In the genomic region with DNA sequence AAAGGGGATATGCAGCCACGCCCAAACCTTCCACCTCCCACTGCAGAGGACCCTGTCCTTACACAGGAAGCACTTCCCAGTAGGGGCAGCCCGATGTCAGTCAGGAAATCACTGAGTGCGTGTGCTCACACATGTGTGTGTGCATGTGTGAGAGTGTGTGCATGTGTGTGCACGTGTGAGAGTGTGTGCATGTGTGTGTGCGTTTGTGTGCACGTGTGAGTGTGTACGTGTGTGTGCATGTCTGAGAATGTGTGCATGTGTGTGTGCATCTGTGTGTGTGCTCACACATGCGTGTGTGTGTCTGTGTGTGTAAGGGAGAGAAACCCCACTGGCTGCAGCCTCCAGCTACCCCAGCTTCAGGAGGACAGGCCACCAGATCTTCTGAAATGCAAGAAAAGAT, we compare ENCODE assay signal across 15 cellular contexts.
DNase-seq lines count a peak whose midpoint lies in the region; ATAC-seq, FAIRE-seq and TF ChIP-seq lines count a peak whose summit lies in the region.
"Had no signal": no experiment of that assay in that cellular context is flagged by ENCODE, and none has a peak within 500 bp of the region (broad histone marks: within the 10 kb centered on the region; RNA-seq: fewer than 3 reads in every experiment).

No MANE protein-coding gene starts in this region.

- H3K27me3 ChIP-seq in HepG2 (ENCODE audit: control insufficient read depth in 1 of 2, insufficient read depth in 2 of 2, low read length in 2 of 2) (peaks cover 2 to 18% of the 10 kb centered on the region in 2 experiments; a peak in 3 of 5 replicates), right lobe of liver (no peaks in the 10 kb centered on the region), GM12878 (replicated peaks in 1 of 2; ENCODE audit: control insufficient read depth in 2 of 2, insufficient read depth in 2 of 2, low read length in 1 of 2) (no peaks in the 10 kb centered on the region), neural progenitor cell (no peaks in the 10 kb centered on the region), uterus (no peaks in the 10 kb centered on the region), body of pancreas (no peaks in the 10 kb centered on the region)

- no peak for ATAC-seq in HepG2
- ATAC-seq in right lobe of liver: no peak
- ATAC-seq in GM12878: no peak
- ATAC-seq in activated naive CD8-positive, alpha-beta T cell treated with anti-CD3 and anti-CD28 coated beads, Interleukin-2, amount 50 U/mL, for 24 hours: no peak
- no peak for ATAC-seq in body of pancreas
- ATAC-seq in GM19395 (IDR thresholded peaks at IDR 0.05; ENCODE audit: unreplicated experiment): no peak

- RAD21 ChIA-PET in GM12878 (lab: Charles Lee; ENCODE audit: unreplicated experiment): no interaction called here

- H3K4me3 ChIP-seq in HepG2 (replicated peaks in 1 of 3; ENCODE audit: insufficient read depth in 1 of 3, low read depth in 2 of 3, low read length in 3 of 3): no peak overlapping the region
- no peak overlapping the region for H3K4me3 ChIP-seq in right lobe of liver
- H3K4me3 ChIP-seq in GM12878: no peak overlapping the region
- no peak overlapping the region for H3K4me3 ChIP-seq in neural progenitor cell
- no peak overlapping the region for H3K4me3 ChIP-seq in uterus
- H3K4me3 ChIP-seq in body of pancreas: no peak overlapping the region

- BruUV-seq in HepG2 (replicated peaks; lab: Mats Ljungman, UMichigan) (no TSS peak), GM12878 (replicated peaks; lab: Mats Ljungman, UMichigan) (no TSS peak)

- H3F3A ChIP-seq in neural progenitor cell (ENCODE audit: low read depth): peaks cover 7% of the 10 kb centered on the region

- intact Hi-C loops in HepG2 (cut with micrococcal nuclease; ENCODE audit: unreplicated experiment) (no loop called here), right lobe of liver (cut with DNase I) (no loop called here), GM12878 (cut with micrococcal nuclease; ENCODE audit: unreplicated experiment) (loop anchor here (5.0 kb wide), 1 partner anchor 84 kb away; no protein-coding TSS in a partner anchor), uterus (cut with DNase I; ENCODE audit: low total_unique reads) (no loop called here), body of pancreas (cut with DNase I) (no loop called here)

- peaks cover 32% of the 10 kb centered on the region for H3K4me1 Mint-ChIP-seq in neural progenitor cell
- H3K4me1 Mint-ChIP-seq in activated naive CD8-positive, alpha-beta T cell treated with anti-CD3 and anti-CD28 coated beads, Interleukin-2, amount 50 U/mL, for 24 hours: no peaks in the 10 kb centered on the region

- H4K20me1 ChIP-seq in HepG2 (ENCODE audit: insufficient read depth, low read length) (no peaks in the 10 kb centered on the region), GM12878 (ENCODE audit: control insufficient read depth, insufficient read depth) (no peaks in the 10 kb centered on the region), neural progenitor cell (ENCODE audit: low read depth) (no peaks in the 10 kb centered on the region)

- CTCF ChIA-PET in HepG2 (lab: Yijun Ruan, JAX; ENCODE audit: low intra/inter-chr PET ratio, low total read pairs): no interaction called here
- CTCF ChIA-PET in GM12878 (lab: Yijun Ruan, JAX): no interaction called here

- TF ChIP-seq RAD21 in HepG2 (CRISPR knock-in tag; IDR thresholded peaks at IDR 0.05): no peak
- TF ChIP-seq RAD21 in GM12878 (IDR thresholded peaks at IDR 0.05; ENCODE audit: insufficient read depth, low read depth, low read length): no peak

- no peak for DNase-seq in HepG2 (ENCODE audit: low spot score)
- no peak for DNase-seq in right lobe of liver
- DNase-seq in GM12878 (ENCODE audit: low read depth, low spot score): no peak
- DNase-seq in neural progenitor cell (ENCODE audit: low spot score): no peak
- no peak for DNase-seq in uterus
- no peak for DNase-seq in activated naive CD8-positive, alpha-beta T cell treated with anti-CD3 and anti-CD28 coated beads, Interleukin-2, amount 50 U/mL, for 24 hours
- DNase-seq in body of pancreas: no peak
- DNase-seq: Caco-2; CD8-positive, alpha-beta memory T cell; DND-41; GF-D8; HCEC 1CT had no signal

- H3K79me2 ChIP-seq in HepG2 (ENCODE audit: insufficient read depth, low read length): no peaks in the 10 kb centered on the region
- H3K79me2 ChIP-seq in GM12878 (ENCODE audit: control insufficient read depth, insufficient read depth, low read length): no peaks in the 10 kb centered on the region
- H3K79me2 ChIP-seq in neural progenitor cell (ENCODE audit: low read depth): no peaks in the 10 kb centered on the region

- no peaks in the 10 kb centered on the region for H3K9me3 Mint-ChIP-seq in neural progenitor cell
- H3K9me3 Mint-ChIP-seq in activated naive CD8-positive, alpha-beta T cell treated with anti-CD3 and anti-CD28 coated beads, Interleukin-2, amount 50 U/mL, for 24 hours: no peaks in the 10 kb centered on the region
- H3K9me3 Mint-ChIP-seq: CD8-positive, alpha-beta memory T cell had no signal

- no peak overlapping the region for H2AFZ ChIP-seq in HepG2 (ENCODE audit: low read length)
- no peak overlapping the region for H2AFZ ChIP-seq in GM12878 (ENCODE audit: control insufficient read depth, low read depth, low read length)
- H2AFZ ChIP-seq in neural progenitor cell (replicated peaks): no peak overlapping the region

- WGBS in HepG2 (ENCODE audit: low lambda C conversion rate): 43% methylated on average over 8 of the region's 8 CpGs
- WGBS in right lobe of liver (ENCODE audit: insufficient coverage, low coverage, low lambda C conversion rate, missing lambda C conversion rate): 100% methylated on average over 1 of the region's 8 CpGs
- WGBS in GM12878 (ENCODE audit: insufficient coverage, insufficient replicate concordance, low lambda C conversion rate, missing lambda C conversion rate): 46% methylated on average over 8 of the region's 8 CpGs
- WGBS in body of pancreas, 2 donors: 90 to 93% methylated on average over 5 to 8 of the region's 8 CpGs

- H3K4me3 Mint-ChIP-seq in neural progenitor cell: no peak overlapping the region
- no peak overlapping the region for H3K4me3 Mint-ChIP-seq in activated naive CD8-positive, alpha-beta T cell treated with anti-CD3 and anti-CD28 coated beads, Interleukin-2, amount 50 U/mL, for 24 hours
- H3K4me3 Mint-ChIP-seq: CD8-positive, alpha-beta memory T cell had no signal

- no peaks in the 10 kb centered on the region for H3K4me1 ChIP-seq in HepG2 (ENCODE audit: insufficient read depth, low read length)
- no peaks in the 10 kb centered on the region for H3K4me1 ChIP-seq in right lobe of liver
- peaks cover 6% of the 10 kb centered on the region for H3K4me1 ChIP-seq in GM12878 (ENCODE audit: control insufficient read depth, insufficient read depth, low read length)
- peaks cover 26% of the 10 kb centered on the region for H3K4me1 ChIP-seq in neural progenitor cell
- H3K4me1 ChIP-seq in uterus: peaks cover 0 to 13% of the 10 kb centered on the region in 2 donors
- H3K4me1 ChIP-seq in body of pancreas: peaks cover 73% of the 10 kb centered on the region

- TF ChIP-seq CTCF in HepG2 (CRISPR knock-in tag; IDR thresholded peaks at IDR 0.05): no peak
- no peak for TF ChIP-seq CTCF in right lobe of liver (IDR thresholded peaks at IDR 0.05)
- no peak for TF ChIP-seq CTCF in GM12878 (IDR thresholded peaks at IDR 0.05 in 2 of 3, conservative IDR thresholded peaks at IDR 0.05 in 1 of 3; ENCODE audit: control insufficient read depth in 2 of 3, extremely low read depth in 1 of 3, insufficient read depth in 1 of 3, low read depth in 3 of 3, low read length in 3 of 3)
- TF ChIP-seq CTCF in neural progenitor cell (IDR thresholded peaks at IDR 0.05): no peak
- no peak for TF ChIP-seq CTCF in uterus (IDR thresholded peaks at IDR 0.05)
- TF ChIP-seq CTCF in body of pancreas (IDR thresholded peaks at IDR 0.05): no peak

- H3K36me3 Mint-ChIP-seq in neural progenitor cell: no peaks in the 10 kb centered on the region
- H3K36me3 Mint-ChIP-seq in activated naive CD8-positive, alpha-beta T cell treated with anti-CD3 and anti-CD28 coated beads, Interleukin-2, amount 50 U/mL, for 24 hours (ENCODE audit: low read depth): no peaks in the 10 kb centered on the region
- H3K36me3 Mint-ChIP-seq: CD8-positive, alpha-beta memory T cell had no signal

- H3K9me3 ChIP-seq in HepG2 (ENCODE audit: low read length) (no peaks in the 10 kb centered on the region), right lobe of liver (no peaks in the 10 kb centered on the region), GM12878 (replicated peaks; ENCODE audit: control insufficient read depth, insufficient read depth, low read length) (no peaks in the 10 kb centered on the region), neural progenitor cell (ENCODE audit: low read depth) (no peaks in the 10 kb centered on the region), uterus (no peaks in the 10 kb centered on the region), body of pancreas (no peaks in the 10 kb centered on the region)
- H3K9me3 ChIP-seq: Caco-2 had no signal

- FAIRE-seq in HepG2 (lab: Jason Lieb, UNC) (no peak), GM12878 (lab: Jason Lieb, UNC) (no peak)
- FAIRE-seq: GM18507 had no signal

- H3K27me3 Mint-ChIP-seq in neural progenitor cell (ENCODE audit: insufficient read depth, low read depth): peaks cover 11% of the 10 kb centered on the region
- no peaks in the 10 kb centered on the region for H3K27me3 Mint-ChIP-seq in activated naive CD8-positive, alpha-beta T cell treated with anti-CD3 and anti-CD28 coated beads, Interleukin-2, amount 50 U/mL, for 24 hours

- H3K27ac ChIP-seq in HepG2 (ENCODE audit: extremely low read length, insufficient read depth, low read length) (no peak overlapping the region), right lobe of liver (no peak overlapping the region), GM12878 (ENCODE audit: control insufficient read depth, insufficient read depth) (no peak overlapping the region), neural progenitor cell (no peak overlapping the region), uterus (peak overlapping the region; percentile 69 to 90), body of pancreas (no peak overlapping the region)
- H3K27ac ChIP-seq: 22Rv1 had no signal

- SMC1A ChIA-PET in GM12878 (lab: Charles Lee; ENCODE audit: uncharacterized antibody, unreplicated experiment): interaction anchor here (1.3 to 3.4 kb wide), 2 partner anchors 96 to 231 kb away, joined by 3 to 13 read pairs; no protein-coding TSS in a partner anchor

- POLR2A ChIA-PET in HepG2 (lab: Yijun Ruan, JAX): no interaction called here
- POLR2A ChIA-PET in GM12878 (lab: Charles Lee): no interaction called here

- H3K36me3 ChIP-seq in HepG2 (replicated peaks in 1 of 2; ENCODE audit: control insufficient read depth in 1 of 2, insufficient read depth in 2 of 2, low read length in 2 of 2): no peaks in the 10 kb centered on the region
- no peaks in the 10 kb centered on the region for H3K36me3 ChIP-seq in right lobe of liver
- no peaks in the 10 kb centered on the region; a peak in 1 of 4 replicates for H3K36me3 ChIP-seq in GM12878 (ENCODE audit: control insufficient read depth in 2 of 2, insufficient read depth in 2 of 2, low read length in 1 of 2)
- no peaks in the 10 kb centered on the region for H3K36me3 ChIP-seq in neural progenitor cell
- no peaks in the 10 kb centered on the region for H3K36me3 ChIP-seq in uterus
- H3K36me3 ChIP-seq in body of pancreas (replicated peaks in 1 of 2; ENCODE audit: insufficient read depth in 1 of 2, low read depth in 2 of 2): no peaks in the 10 kb centered on the region

- peak overlapping the region; percentile 78 for H3K27ac Mint-ChIP-seq in neural progenitor cell
- no peak overlapping the region for H3K27ac Mint-ChIP-seq in activated naive CD8-positive, alpha-beta T cell treated with anti-CD3 and anti-CD28 coated beads, Interleukin-2, amount 50 U/mL, for 24 hours

- H3K9ac ChIP-seq in HepG2 (ENCODE audit: insufficient read depth, low read depth, low read length) (no peak overlapping the region), GM12878 (ENCODE audit: control insufficient read depth, insufficient read depth, low read length) (no peak overlapping the region), neural progenitor cell (no peak overlapping the region)

- H3K4me2 ChIP-seq in HepG2 (ENCODE audit: low read depth, low read length): no peak overlapping the region
- H3K4me2 ChIP-seq in GM12878 (ENCODE audit: control insufficient read depth, insufficient read depth): no peak overlapping the region
- H3K4me2 ChIP-seq in neural progenitor cell: no peak overlapping the region

- in situ Hi-C loops in HepG2 (cut with HindIII; ENCODE audit: extremely low pct_ligation_motif_present, low pct_unique_long_range_greater_than_20kb) (no loop called here), GM12878 (cut with MboI) (no loop called here)

- TF ChIP-seq EP300 in HepG2 (IDR thresholded peaks at IDR 0.05; ENCODE audit: low read depth in 2 of 2, low read length in 2 of 2) (no peak), HepG2 (CRISPR knock-in tag; IDR thresholded peaks at IDR 0.05; ENCODE audit: borderline replicate concordance) (no peak), GM12878 (IDR thresholded peaks at IDR 0.05; ENCODE audit: borderline replicate concordance in 1 of 2, control insufficient read depth in 1 of 2, low read depth in 2 of 2, low read length in 2 of 2) (no peak)

- TF ChIP-seq POLR2A in HepG2 (IDR thresholded peaks at IDR 0.05; ENCODE audit: insufficient read depth in 1 of 2, low read depth in 2 of 2, low read length in 2 of 2): no peak
- no peak for TF ChIP-seq POLR2A in right lobe of liver (IDR thresholded peaks at IDR 0.05)
- TF ChIP-seq POLR2A in GM12878 (IDR thresholded peaks at IDR 0.05; ENCODE audit: low read depth, low read length): no peak
- TF ChIP-seq POLR2A in uterus (IDR thresholded peaks at IDR 0.05): no peak
- TF ChIP-seq POLR2A in body of pancreas (IDR thresholded peaks at IDR 0.05): no peak

Comparison
In these comparisons a context has a peak if more than half of its experiments do, and no peak if none do; other contexts are left out.
1. H3K27ac ChIP-seq: peak in uterus (2 of 2); none in HepG2 (single experiment), right lobe of liver (0 of 3), GM12878 (single experiment), neural progenitor cell (single experiment) and body of pancreas (0 of 4).